In genomic region chr10:28555358-28555757, GRCh38 we compare ENCODE assay signal across 24 cellular contexts. TPM values are rescaled to one million over a fixed set of nuclear protein-coding genes. Genes with fewer than 3 reads are reported as not detected.
DNase-seq lines count a peak whose midpoint lies in the region; ATAC-seq and TF ChIP-seq lines count a peak whose summit lies in the region.
"Had no signal": no experiment of that assay in that cellular context is flagged by ENCODE, and none has a peak within 500 bp of the region (broad histone marks: within the 10 kb centered on the region; RNA-seq: fewer than 3 reads in every experiment).

No MANE protein-coding gene starts in this region.

- H3K27me3 ChIP-seq in BLaER1 (no peaks in the 10 kb centered on the region), Caco-2 (replicated peaks; ENCODE audit: control insufficient read depth, insufficient read depth, low read length) (no peaks in the 10 kb centered on the region), testis (no peaks in the 10 kb centered on the region)
- H3K27me3 ChIP-seq in effector memory CD4-positive, alpha-beta T cell (replicated peaks; ENCODE audit: control insufficient read depth, insufficient read depth, low read length, poor library complexity, severe bottlenecking): no peaks in the 10 kb centered on the region
- H3K27me3 ChIP-seq: adrenal gland, MG63, uterus had no signal

- WGBS in testis, 2 donors: 96 to 100% methylated on average over 2 of the region's 2 CpGs

- no TSS peak for BruUV-seq in Caco-2 (replicated peaks; lab: Mats Ljungman, UMichigan)

- H3K4me3 ChIP-seq in BLaER1: no peak overlapping the region
- H3K4me3 ChIP-seq in Caco-2 (ENCODE audit: low read depth, low read length): no peak overlapping the region
- no peak overlapping the region for H3K4me3 ChIP-seq in effector memory CD4-positive, alpha-beta T cell (ENCODE audit: insufficient read depth, low read depth, low read length, poor library complexity, severe bottlenecking)
- H3K4me3 ChIP-seq in testis: no peak overlapping the region
- H3K4me3 ChIP-seq: adrenal gland, lower lobe of right lung, MG63, PC-9, uterus had no signal

- H3K9me3 ChIP-seq in BLaER1 (no peaks in the 10 kb centered on the region), Caco-2 (no peaks in the 10 kb centered on the region), testis (no peaks in the 10 kb centered on the region)
- H3K9me3 ChIP-seq in effector memory CD4-positive, alpha-beta T cell (ENCODE audit: control insufficient read depth, low read length): no peaks in the 10 kb centered on the region
- H3K9me3 ChIP-seq: adrenal gland, lower lobe of right lung, MG63, uterus had no signal

- ATAC-seq in central memory CD8-positive, alpha-beta T cell (replicated peaks; ENCODE audit: extremely low read depth, poor library complexity, severe bottlenecking): no peak
- ATAC-seq: activated CD8-positive, alpha-beta T cell treated with anti-CD3 and anti-CD28 coated beads for 36 hours had no signal

- H3K36me3 ChIP-seq in BLaER1: peaks cover 84% of the 10 kb centered on the region
- peaks cover 3% of the 10 kb centered on the region for H3K36me3 ChIP-seq in Caco-2 (ENCODE audit: control insufficient read depth, insufficient read depth, low read length)
- H3K36me3 ChIP-seq in effector memory CD4-positive, alpha-beta T cell (ENCODE audit: control insufficient read depth, insufficient read depth, low read length): peaks cover 3% of the 10 kb centered on the region
- no peaks in the 10 kb centered on the region for H3K36me3 ChIP-seq in testis (ENCODE audit: low read depth, missing control alignments)
- H3K36me3 ChIP-seq: uterus had no signal

- no peak overlapping the region for H3K27ac ChIP-seq in BLaER1
- H3K27ac ChIP-seq in effector memory CD4-positive, alpha-beta T cell (ENCODE audit: insufficient read depth, low read length, poor library complexity, severe bottlenecking): no peak overlapping the region
- no peak overlapping the region for H3K27ac ChIP-seq in testis
- H3K27ac ChIP-seq: adrenal gland, lower lobe of right lung, PC-9, uterus had no signal

- intact Hi-C loops in Caco-2 (cut with micrococcal nuclease; ENCODE audit: unreplicated experiment) (no loop called here), testis (cut with DNase I; ENCODE audit: low total_unique reads) (no loop called here)

- H3K27me3 Mint-ChIP-seq in Caco-2 (ENCODE audit: insufficient read depth, unreplicated experiment) (no peaks in the 10 kb centered on the region), nephron (ENCODE audit: low read depth) (no peaks in the 10 kb centered on the region)
- H3K27me3 Mint-ChIP-seq in central memory CD8-positive, alpha-beta T cell: no peaks in the 10 kb centered on the region
- H3K27me3 Mint-ChIP-seq: activated CD8-positive, alpha-beta T cell treated with anti-CD3 and anti-CD28 coated beads for 36 hours had no signal

- peaks cover 94% of the 10 kb centered on the region for H3K36me3 Mint-ChIP-seq in Caco-2 (ENCODE audit: insufficient read depth, unreplicated experiment)
- peaks cover 49% of the 10 kb centered on the region for H3K36me3 Mint-ChIP-seq in central memory CD8-positive, alpha-beta T cell (ENCODE audit: insufficient read depth)
- peaks cover 74% of the 10 kb centered on the region for H3K36me3 Mint-ChIP-seq in nephron (ENCODE audit: low read depth)

- H3K4me1 Mint-ChIP-seq in Caco-2 (ENCODE audit: low read depth, unreplicated experiment) (peaks cover 49% of the 10 kb centered on the region), nephron (peaks cover 53% of the 10 kb centered on the region)
- peaks cover 84% of the 10 kb centered on the region for H3K4me1 Mint-ChIP-seq in central memory CD8-positive, alpha-beta T cell

- CTCF ChIA-PET in Caco-2 (lab: Charles Lee): interaction anchor here (0.7 kb wide), 1 partner anchor 1465 kb away, joined by 4 read pairs; no protein-coding TSS in a partner anchor

- H3K9ac ChIP-seq in BLaER1: no peak overlapping the region

- H4K20me1 ChIP-seq in BLaER1: peaks cover 100% of the 10 kb centered on the region

- no peak for TF ChIP-seq POLR2A in testis (IDR thresholded peaks at IDR 0.05)

- H3K27ac Mint-ChIP-seq in Caco-2 (ENCODE audit: unreplicated experiment) (peak overlapping the region; percentile 3), nephron (peak overlapping the region in 2 of 3 experiments; percentile 4 to 52)
- no peak overlapping the region for H3K27ac Mint-ChIP-seq in central memory CD8-positive, alpha-beta T cell (ENCODE audit: low read depth)

- DNase-seq in Caco-2 (no peak), testis (no peak), DMS79 treated with DMSO at 0.1 percent for 48 hours (lab: John Stamatoyannopoulos, UW) (no peak)
- no peak for DNase-seq in central memory CD8-positive, alpha-beta T cell (ENCODE audit: low spot score in 2 of 2)
- DNase-seq in effector memory CD4-positive, alpha-beta T cell: no peak
- DNase-seq: activated CD4-positive, CD25-positive, alpha-beta regulatory T cell; activated CD8-positive, alpha-beta T cell treated with anti-CD3 and anti-CD28 coated beads for 36 hours; activated gamma-delta T cell; adrenal gland; DMS153; KBM-7; lower lobe of right lung; MG63; NCI-H1417 treated with DMSO at 0.1 percent for 48 hours; NCI-H510A; NK-92 treated with Interleukin-12 subunit alpha and Interleukin-12 subunit beta, amount 100 ng/mL, for 24 hours; nucleus accumbens; PC-9; Right ventricle myocardium superior; T1000; uterus had no signal

- peak overlapping the region; percentile 4; the same call in 1 of the 2 replicates for H3K4me2 ChIP-seq in BLaER1
- H3K4me2 ChIP-seq: PC-9 had no signal

- H3K4me1 ChIP-seq in BLaER1 (peaks cover 34% of the 10 kb centered on the region; the same call in 1 of the 2 replicates), Caco-2 (peaks cover 23% of the 10 kb centered on the region), testis (peaks cover 9% of the 10 kb centered on the region)
- peaks cover 21% of the 10 kb centered on the region for H3K4me1 ChIP-seq in effector memory CD4-positive, alpha-beta T cell (ENCODE audit: control insufficient read depth, insufficient read depth, low read length, poor library complexity, severe bottlenecking)

- H3K4me3 Mint-ChIP-seq in Caco-2 (ENCODE audit: unreplicated experiment): no peak overlapping the region
- peak overlapping the region; percentile 5 for H3K4me3 Mint-ChIP-seq in central memory CD8-positive, alpha-beta T cell
- H3K4me3 Mint-ChIP-seq in nephron: no peak overlapping the region
- H3K4me3 Mint-ChIP-seq: activated CD8-positive, alpha-beta T cell treated with anti-CD3 and anti-CD28 coated beads for 36 hours; CD14-positive monocyte had no signal

- no peak for TF ChIP-seq CTCF in Caco-2 (IDR thresholded peaks at IDR 0.05; ENCODE audit: insufficient read depth in 1 of 2, low read depth in 1 of 2, low read length in 1 of 2, severe bottlenecking in 1 of 2, unreplicated experiment in 1 of 2)
- no peak for TF ChIP-seq CTCF in nephron (IDR thresholded peaks at IDR 0.05; ENCODE audit: unreplicated experiment in 3 of 3)
- TF ChIP-seq CTCF in testis (IDR thresholded peaks at IDR 0.05): no peak

- POLR2A ChIA-PET in Caco-2 (lab: Charles Lee): no interaction called here

- H3K9me3 Mint-ChIP-seq in Caco-2 (ENCODE audit: unreplicated experiment) (no peaks in the 10 kb centered on the region), nephron (no peaks in the 10 kb centered on the region)
- no peaks in the 10 kb centered on the region for H3K9me3 Mint-ChIP-seq in central memory CD8-positive, alpha-beta T cell
- H3K9me3 Mint-ChIP-seq: activated CD8-positive, alpha-beta T cell treated with anti-CD3 and anti-CD28 coated beads for 36 hours; CD14-positive monocyte had no signal

RNA-seq across cellular contexts. Expression of gene WAC, which starts 22.4 kb away (rescaled TPM):
- 196 TPM in 2 replicates for total RNA-seq in Caco-2 (2022)
- 100 to 1,000 TPM; 166 to 174 TPM for total RNA-seq in testis
- 130 TPM for polyA plus RNA-seq in testis (ENCODE audit: insufficient read depth, low read depth, low replicate concordance)
